Comparison of ENCODE assay signal across 2 cellular contexts in the genomic region with DNA sequence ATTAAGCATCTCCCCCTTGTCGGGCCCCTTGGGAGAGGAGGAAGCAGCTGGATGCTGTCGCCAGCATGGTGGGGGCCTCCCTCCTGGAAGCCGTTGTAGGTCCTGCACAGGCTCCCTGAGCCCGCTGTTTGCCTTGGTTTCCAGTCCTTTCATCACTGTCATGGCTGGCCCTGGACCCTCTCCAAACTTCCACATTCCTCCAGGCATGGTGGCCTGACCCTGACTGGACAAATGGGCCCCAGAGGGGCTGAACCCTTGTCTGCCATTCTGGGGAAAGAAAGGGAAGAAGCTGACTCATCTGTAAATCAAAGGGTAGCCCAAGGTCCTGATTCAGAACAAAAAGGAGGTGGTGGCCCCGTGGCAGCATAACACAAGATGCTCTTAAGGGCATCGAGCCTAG.
TF ChIP-seq lines count a peak whose summit lies in the region.

No MANE protein-coding gene starts in this region.

TF ChIP-seq in H1, 55 proteins besides CTCF, POLR2A, EP300 and RAD21:
- TF ChIP-seq BCL11A (IDR thresholded peaks at IDR 0.05; ENCODE audit: low read depth in 2 of 2, low read length in 2 of 2) (no peak), BACH1 (IDR thresholded peaks at IDR 0.05; ENCODE audit: low read length) (0 out of 2 replicates have a peak, but pooled peaks have one; percentile 9)

TF ChIP-seq in HEK293T, 16 proteins besides CTCF, POLR2A, EP300 and RAD21:
- TF ChIP-seq, protein P1, sequence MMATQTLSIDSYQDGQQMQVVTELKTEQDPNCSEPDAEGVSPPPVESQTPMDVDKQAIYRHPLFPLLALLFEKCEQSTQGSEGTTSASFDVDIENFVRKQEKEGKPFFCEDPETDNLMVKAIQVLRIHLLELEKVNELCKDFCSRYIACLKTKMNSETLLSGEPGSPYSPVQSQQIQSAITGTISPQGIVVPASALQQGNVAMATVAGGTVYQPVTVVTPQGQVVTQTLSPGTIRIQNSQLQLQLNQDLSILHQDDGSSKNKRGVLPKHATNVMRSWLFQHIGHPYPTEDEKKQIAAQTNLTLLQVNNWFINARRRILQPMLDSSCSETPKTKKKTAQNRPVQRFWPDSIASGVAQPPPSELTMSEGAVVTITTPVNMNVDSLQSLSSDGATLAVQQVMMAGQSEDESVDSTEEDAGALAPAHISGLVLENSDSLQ (IDR thresholded peaks at IDR 0.05), result no peak
- TF ChIP-seq HDGF (IDR thresholded peaks at IDR 0.05; ENCODE audit: borderline replicate concordance) (no peak), TARDBP (IDR thresholded peaks at IDR 0.05) (no peak), ARNT (IDR thresholded peaks at IDR 0.05) (no peak), FOXM1 (IDR thresholded peaks at IDR 0.05; ENCODE audit: borderline replicate concordance) (no peak), LEF1 (IDR thresholded peaks at IDR 0.05; ENCODE audit: borderline replicate concordance) (no peak), FOXA1 (IDR thresholded peaks at IDR 0.05) (no peak), SP1 (IDR thresholded peaks at IDR 0.05) (no peak), ELF4 (IDR thresholded peaks at IDR 0.05) (no peak), BHLHE40 (IDR thresholded peaks at IDR 0.05; ENCODE audit: borderline replicate concordance) (no peak), ZNF384 (IDR thresholded peaks at IDR 0.05) (no peak), L3MBTL2 (conservative IDR thresholded peaks at IDR 0.05) (no peak), SUZ12 (IDR thresholded peaks at IDR 0.05) (no peak), FOXK2 (IDR thresholded peaks at IDR 0.05) (no peak), CTBP1 (IDR thresholded peaks at IDR 0.05; ENCODE audit: borderline replicate concordance) (no peak)
